ENCODE assay signal across 25 cellular contexts in the genomic region with DNA sequence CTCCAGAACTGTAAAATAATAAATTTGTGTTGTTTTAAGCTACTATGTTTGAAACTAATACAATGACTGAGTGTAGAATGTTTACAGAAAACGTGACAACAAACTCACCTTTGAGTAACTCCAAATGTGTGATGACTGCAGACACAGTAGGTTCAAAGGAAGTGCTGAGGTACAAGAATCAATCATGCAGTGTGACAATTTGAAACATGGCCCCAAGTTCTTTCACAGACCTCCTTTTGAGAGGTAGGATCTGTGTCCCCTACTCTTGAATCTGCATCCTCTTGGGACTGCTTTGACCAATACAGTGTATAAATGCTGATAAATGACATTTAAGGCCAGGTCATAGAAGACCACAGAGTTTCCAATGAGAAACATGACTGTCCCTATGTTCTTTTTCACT.
"Had no signal": no experiment of that assay in that cellular context is flagged by ENCODE, and none has a peak within 500 bp of the region (broad histone marks: within the 10 kb centered on the region; RNA-seq: fewer than 3 reads in every experiment).

No MANE protein-coding gene starts in this region.

- FAIRE-seq: keratinocyte had no signal

- H2AFZ ChIP-seq: parathyroid adenoma had no signal

- H3K27ac ChIP-seq: epithelial cell of prostate, gastrocnemius medialis, neutrophil, parathyroid adenoma, suprapubic skin, transverse colon, upper lobe of right lung, uterus had no signal

- DNase-seq: effector CD8-positive, alpha-beta T cell; endodermal cell; gastrocnemius medialis; head of caudate nucleus; naive B cell; stimulated activated CD4-positive, alpha-beta T cell treated with anti-CD3 and anti-CD28 coated beads, Interleukin-2, amount 100 ng/mL, for 24 hours; stimulated activated CD4-positive, alpha-beta T cell treated with anti-CD3 and anti-CD28 coated beads, Interleukin-4, amount 100 ng/mL, for 24 hours; stimulated activated naive CD4-positive, alpha-beta T cell; stimulated activated naive CD8-positive, alpha-beta T cell treated with anti-CD3 and anti-CD28 coated beads, Interleukin-15, amount 100 ng/mL, for 72 hours; transverse colon; upper lobe of right lung; uterus had no signal

- ATAC-seq: esophagus mucosa; gastrocnemius medialis; left lobe of liver; sciatic nerve; stimulated activated naive CD8-positive, alpha-beta T cell treated with anti-CD3 and anti-CD28 coated beads, Interleukin-15, amount 100 ng/mL, for 72 hours; upper lobe of right lung had no signal

- H3K36me3 ChIP-seq: gastrocnemius medialis, neutrophil, suprapubic skin, transverse colon, upper lobe of right lung, uterus had no signal

- H3K9me3 ChIP-seq: gastrocnemius medialis, neutrophil, suprapubic skin, transverse colon, upper lobe of right lung, uterus had no signal

- H3K27me3 Mint-ChIP-seq: progenitor cell of endocrine pancreas; stimulated activated naive CD8-positive, alpha-beta T cell treated with anti-CD3 and anti-CD28 coated beads, Interleukin-15, amount 100 ng/mL, for 72 hours had no signal

- H3K79me2 ChIP-seq: parathyroid adenoma had no signal

- H3K9me3 Mint-ChIP-seq: memory B cell; naive B cell; stimulated activated naive CD8-positive, alpha-beta T cell treated with anti-CD3 and anti-CD28 coated beads, Interleukin-15, amount 100 ng/mL, for 72 hours had no signal

- H3K36me3 Mint-ChIP-seq: memory B cell; naive B cell; natural killer cell treated with Interleukin-12 subunit alpha and Interleukin-12 subunit beta and Interleukin-15 and Interleukin-18, amount 100 ng/mL, for 72 hours had no signal

- H3K4me1 Mint-ChIP-seq: endodermal cell, memory B cell, naive B cell, neural crest cell had no signal

- H3K27me3 ChIP-seq: gastrocnemius medialis, neutrophil, suprapubic skin, transverse colon, upper lobe of right lung, uterus had no signal

- H3K27ac Mint-ChIP-seq: endodermal cell; memory B cell; naive B cell; natural killer cell treated with Interleukin-12 subunit alpha and Interleukin-12 subunit beta and Interleukin-15 and Interleukin-18, amount 100 ng/mL, for 72 hours; progenitor cell of endocrine pancreas had no signal

- H3K4me3 ChIP-seq: gastrocnemius medialis, lung, suprapubic skin, transverse colon, upper lobe of right lung, uterus had no signal

- H3K4me1 ChIP-seq: gastrocnemius medialis, parathyroid adenoma, suprapubic skin, transverse colon, upper lobe of right lung, uterus had no signal

- H3K4me3 Mint-ChIP-seq: endodermal cell; memory B cell; naive B cell; natural killer cell treated with Interleukin-12 subunit alpha and Interleukin-12 subunit beta and Interleukin-15 and Interleukin-18, amount 100 ng/mL, for 72 hours; neural crest cell; stimulated activated naive CD8-positive, alpha-beta T cell treated with anti-CD3 and anti-CD28 coated beads, Interleukin-15, amount 100 ng/mL, for 72 hours had no signal
